In the genomic region with DNA sequence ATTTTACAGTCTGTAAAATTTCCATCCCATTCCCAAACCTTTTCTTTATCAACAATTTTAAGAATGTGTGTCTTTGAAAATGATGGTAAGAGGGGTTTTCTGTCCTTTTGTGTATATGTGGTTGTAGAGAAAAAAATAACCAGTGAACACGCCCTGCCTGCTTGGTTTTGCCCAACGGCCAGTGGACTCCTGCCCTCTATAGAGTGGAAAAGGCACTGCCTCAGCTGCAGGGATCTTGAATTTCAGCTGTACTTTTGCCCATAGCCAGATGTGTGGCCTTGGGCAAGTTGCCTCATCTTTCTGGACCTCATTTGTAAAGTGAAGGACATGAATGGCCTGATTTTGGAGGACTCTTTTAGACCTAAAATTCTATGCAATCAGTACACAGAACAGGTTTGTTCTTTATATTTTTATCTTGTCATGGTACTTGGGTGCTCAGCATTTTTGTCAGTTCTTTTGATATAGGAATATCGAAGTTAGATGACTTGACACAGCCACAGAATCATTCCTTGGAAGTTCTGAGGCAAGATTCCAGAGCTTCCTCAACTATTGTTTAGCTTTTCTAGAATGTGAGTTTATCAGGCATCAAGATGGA, we compare ENCODE assay signal across 8 cellular contexts.
A peak's percentile ranks its signal among the peaks of the same experiment; 100 is the strongest.
DNase-seq lines count a peak whose midpoint lies in the region; ATAC-seq and TF ChIP-seq lines count a peak whose summit lies in the region.

No MANE protein-coding gene starts in this region.

- no peaks in the 10 kb centered on the region for H3K27me3 Mint-ChIP-seq in osteocyte (ENCODE audit: unreplicated experiment)

- H3K4me3 ChIP-seq in BE2C (ENCODE audit: low read depth, low read length) (no peak overlapping the region), thyroid gland (replicated peaks in 1 of 3) (no peak overlapping the region)

- H3K36me3 ChIP-seq in BE2C (peaks cover 21% of the 10 kb centered on the region), thyroid gland (no peaks in the 10 kb centered on the region)

- no peak overlapping the region for H3K27ac ChIP-seq in thyroid gland

- H3K4me3 Mint-ChIP-seq in osteocyte (ENCODE audit: unreplicated experiment), result no peak overlapping the region

- intact Hi-C loops in thyroid gland (cut with DNase I), result no loop called here

- H3K9me3 Mint-ChIP-seq in osteocyte (ENCODE audit: unreplicated experiment), result no peaks in the 10 kb centered on the region

- H3K9me3 ChIP-seq in BE2C, result no peaks in the 10 kb centered on the region
- no peaks in the 10 kb centered on the region for H3K9me3 ChIP-seq in thyroid gland

- peaks cover 6% of the 10 kb centered on the region for H3K4me1 Mint-ChIP-seq in osteocyte (ENCODE audit: unreplicated experiment)

- ATAC-seq in GM18498 (IDR thresholded peaks at IDR 0.05; ENCODE audit: unreplicated experiment) (peak; percentile 47), HG03159 (IDR thresholded peaks at IDR 0.05; ENCODE audit: unreplicated experiment) (no peak), GM18907 (IDR thresholded peaks at IDR 0.05; ENCODE audit: unreplicated experiment) (no peak)

- H3K27ac Mint-ChIP-seq in osteocyte (ENCODE audit: unreplicated experiment), result no peak overlapping the region

- H3K36me3 Mint-ChIP-seq in osteocyte (ENCODE audit: unreplicated experiment), result peaks cover 3% of the 10 kb centered on the region

- DNase-seq in BE2C (peak; percentile 66), NCI-H69 (lab: John Stamatoyannopoulos, UW) (peak; percentile 87), ecto neural progenitor cell (ENCODE audit: low spot score) (peak; percentile 57), osteocyte (ENCODE audit: extremely low spot score, unreplicated experiment) (no peak), thyroid gland (no peak)

- no peak for TF ChIP-seq POLR2A in thyroid gland (IDR thresholded peaks at IDR 0.05)

- TF ChIP-seq CTCF in BE2C (IDR thresholded peaks at IDR 0.05; ENCODE audit: low read depth, low read length) (peak; percentile 87), osteocyte (IDR thresholded peaks at IDR 0.05) (peak; percentile 60), thyroid gland (IDR thresholded peaks at IDR 0.05) (peak in 1 of 6 experiments; percentile 34)

- H3K4me1 ChIP-seq in BE2C (no peaks in the 10 kb centered on the region), thyroid gland (no peaks in the 10 kb centered on the region)

- 64 to 65% methylated on average over 3 of the region's 3 CpGs for WGBS in thyroid gland, 2 donors

- H3K27me3 ChIP-seq in BE2C (no peaks in the 10 kb centered on the region), thyroid gland (no peaks in the 10 kb centered on the region)

Comparison
In these comparisons a context has a peak if more than half of its experiments do, and no peak if none do; other contexts are left out.
1. DNase-seq: peak in BE2C (single experiment), NCI-H69 (single experiment) and ecto neural progenitor cell (single experiment); none in osteocyte (single experiment) and thyroid gland (0 of 2).